Comparison of ENCODE assay signal across 1 cellular context in genomic region chr6:134636221-134636830, GRCh38.
TF ChIP-seq lines count a peak whose summit lies in the region.

No MANE protein-coding gene starts in this region.

TF ChIP-seq in IMR-90, 13 proteins besides CTCF, POLR2A, EP300 and RAD21:
- peak; percentile 23; the same call in 1 of the 2 replicates for TF ChIP-seq MAFK (IDR thresholded peaks at IDR 0.05; ENCODE audit: low read depth, low read length)
- no peak for TF ChIP-seq RCOR1 (IDR thresholded peaks at IDR 0.05; ENCODE audit: insufficient replicate concordance, low read length)
- no peak for TF ChIP-seq SMC3 (IDR thresholded peaks at IDR 0.05; ENCODE audit: low read depth, low read length)
- no peak for TF ChIP-seq RFX5 (IDR thresholded peaks at IDR 0.05; ENCODE audit: low read depth, low read length)
- no peak for TF ChIP-seq NFE2L2 (IDR thresholded peaks at IDR 0.05; ENCODE audit: low read depth, low read length)
- no peak for TF ChIP-seq ELK1 (IDR thresholded peaks at IDR 0.05; ENCODE audit: borderline replicate concordance, low read depth, low read length)
- TF ChIP-seq BHLHE40 (IDR thresholded peaks at IDR 0.05; ENCODE audit: low read depth, low read length), result no peak
